ENCODE assay signal across 1 cellular context in the genomic region with DNA sequence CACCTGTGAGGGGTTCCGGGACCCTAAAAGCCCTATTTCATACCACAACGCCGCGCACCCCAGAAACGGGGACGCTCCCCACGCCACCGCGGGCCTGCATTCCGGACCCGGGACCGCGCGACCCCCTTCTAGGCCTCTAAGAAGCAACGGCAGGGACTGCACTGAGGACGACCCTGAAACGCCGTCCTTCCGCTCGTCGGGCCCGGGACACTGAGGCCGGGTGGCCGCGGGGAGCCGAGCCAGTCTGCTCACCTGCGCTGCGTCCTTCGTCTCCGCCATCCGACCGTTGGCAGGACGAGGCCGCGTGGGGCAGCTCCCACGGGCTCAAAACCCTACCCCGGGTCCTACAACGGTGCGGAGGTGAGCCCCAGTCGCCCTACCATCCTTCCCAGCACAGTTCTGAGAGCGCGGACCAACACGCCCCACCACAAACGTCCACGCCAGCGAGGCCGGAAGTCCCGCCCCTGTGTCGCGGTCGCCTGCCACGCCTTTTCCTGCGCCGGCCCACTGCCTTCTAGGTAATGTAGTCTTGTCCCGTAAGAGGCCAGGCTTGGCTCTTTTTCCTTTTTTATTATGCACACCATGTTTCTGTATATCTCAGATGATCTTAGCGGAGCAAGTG.
TF ChIP-seq lines count a peak whose summit lies in the region.

A gene (minus strand): TSS at position 460 of the 622 bp plus-strand sequence. CDS start 181 bp downstream, at position 279.

TF ChIP-seq in GM12878, 131 proteins besides CTCF, POLR2A, EP300 and RAD21 (continued from another document):
- TF ChIP-seq BACH1 (IDR thresholded peaks at IDR 0.05; ENCODE audit: borderline replicate concordance), result peak; percentile 33; the same call in 1 of the 2 replicates
- TF ChIP-seq MEF2B (IDR thresholded peaks at IDR 0.05; ENCODE audit: partially characterized antibody, poor library complexity, severe bottlenecking), result no peak
- TF ChIP-seq HCFC1 (IDR thresholded peaks at IDR 0.05; ENCODE audit: low read length), result peak; percentile 94
- TF ChIP-seq, protein P1, sequence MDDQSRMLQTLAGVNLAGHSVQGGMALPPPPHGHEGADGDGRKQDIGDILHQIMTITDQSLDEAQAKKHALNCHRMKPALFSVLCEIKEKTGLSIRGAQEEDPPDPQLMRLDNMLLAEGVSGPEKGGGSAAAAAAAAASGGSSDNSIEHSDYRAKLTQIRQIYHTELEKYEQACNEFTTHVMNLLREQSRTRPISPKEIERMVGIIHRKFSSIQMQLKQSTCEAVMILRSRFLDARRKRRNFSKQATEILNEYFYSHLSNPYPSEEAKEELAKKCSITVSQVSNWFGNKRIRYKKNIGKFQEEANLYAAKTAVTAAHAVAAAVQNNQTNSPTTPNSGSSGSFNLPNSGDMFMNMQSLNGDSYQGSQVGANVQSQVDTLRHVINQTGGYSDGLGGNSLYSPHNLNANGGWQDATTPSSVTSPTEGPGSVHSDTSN (IDR thresholded peaks at IDR 0.05; ENCODE audit: insufficient replicate concordance, low read depth, low read length), result no peak
- TF ChIP-seq, protein P2, sequence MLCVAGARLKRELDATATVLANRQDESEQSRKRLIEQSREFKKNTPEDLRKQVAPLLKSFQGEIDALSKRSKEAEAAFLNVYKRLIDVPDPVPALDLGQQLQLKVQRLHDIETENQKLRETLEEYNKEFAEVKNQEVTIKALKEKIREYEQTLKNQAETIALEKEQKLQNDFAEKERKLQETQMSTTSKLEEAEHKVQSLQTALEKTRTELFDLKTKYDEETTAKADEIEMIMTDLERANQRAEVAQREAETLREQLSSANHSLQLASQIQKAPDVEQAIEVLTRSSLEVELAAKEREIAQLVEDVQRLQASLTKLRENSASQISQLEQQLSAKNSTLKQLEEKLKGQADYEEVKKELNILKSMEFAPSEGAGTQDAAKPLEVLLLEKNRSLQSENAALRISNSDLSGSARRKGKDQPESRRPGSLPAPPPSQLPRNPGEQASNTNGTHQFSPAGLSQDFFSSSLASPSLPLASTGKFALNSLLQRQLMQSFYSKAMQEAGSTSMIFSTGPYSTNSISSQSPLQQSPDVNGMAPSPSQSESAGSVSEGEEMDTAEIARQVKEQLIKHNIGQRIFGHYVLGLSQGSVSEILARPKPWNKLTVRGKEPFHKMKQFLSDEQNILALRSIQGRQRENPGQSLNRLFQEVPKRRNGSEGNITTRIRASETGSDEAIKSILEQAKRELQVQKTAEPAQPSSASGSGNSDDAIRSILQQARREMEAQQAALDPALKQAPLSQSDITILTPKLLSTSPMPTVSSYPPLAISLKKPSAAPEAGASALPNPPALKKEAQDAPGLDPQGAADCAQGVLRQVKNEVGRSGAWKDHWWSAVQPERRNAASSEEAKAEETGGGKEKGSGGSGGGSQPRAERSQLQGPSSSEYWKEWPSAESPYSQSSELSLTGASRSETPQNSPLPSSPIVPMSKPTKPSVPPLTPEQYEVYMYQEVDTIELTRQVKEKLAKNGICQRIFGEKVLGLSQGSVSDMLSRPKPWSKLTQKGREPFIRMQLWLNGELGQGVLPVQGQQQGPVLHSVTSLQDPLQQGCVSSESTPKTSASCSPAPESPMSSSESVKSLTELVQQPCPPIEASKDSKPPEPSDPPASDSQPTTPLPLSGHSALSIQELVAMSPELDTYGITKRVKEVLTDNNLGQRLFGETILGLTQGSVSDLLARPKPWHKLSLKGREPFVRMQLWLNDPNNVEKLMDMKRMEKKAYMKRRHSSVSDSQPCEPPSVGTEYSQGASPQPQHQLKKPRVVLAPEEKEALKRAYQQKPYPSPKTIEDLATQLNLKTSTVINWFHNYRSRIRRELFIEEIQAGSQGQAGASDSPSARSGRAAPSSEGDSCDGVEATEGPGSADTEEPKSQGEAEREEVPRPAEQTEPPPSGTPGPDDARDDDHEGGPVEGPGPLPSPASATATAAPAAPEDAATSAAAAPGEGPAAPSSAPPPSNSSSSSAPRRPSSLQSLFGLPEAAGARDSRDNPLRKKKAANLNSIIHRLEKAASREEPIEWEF (IDR thresholded peaks at IDR 0.05; ENCODE audit: insufficient replicate concordance, low read depth, low read length), result no peak
- TF ChIP-seq EZH2 (IDR thresholded peaks at IDR 0.05; ENCODE audit: borderline replicate concordance, control insufficient read depth, low read depth, low read length), result no peak
- no peak for TF ChIP-seq BRCA1 (IDR thresholded peaks at IDR 0.05; ENCODE audit: low read depth, low read length)
- no peak for TF ChIP-seq IRF4 (IDR thresholded peaks at IDR 0.05; ENCODE audit: low read depth, low read length)
- TF ChIP-seq CHD1 (IDR thresholded peaks at IDR 0.05; ENCODE audit: low read depth, low read length), result no peak
- no peak for TF ChIP-seq ASH2L (IDR thresholded peaks at IDR 0.05; ENCODE audit: borderline replicate concordance, low read depth)
- TF ChIP-seq ZNF207 (IDR thresholded peaks at IDR 0.05; ENCODE audit: borderline replicate concordance), result no peak
- no peak for TF ChIP-seq HDAC2 (IDR thresholded peaks at IDR 0.05)
- no peak for TF ChIP-seq TCF12 (IDR thresholded peaks at IDR 0.05; ENCODE audit: low read depth, low read length)
- no peak for TF ChIP-seq FOXM1 (IDR thresholded peaks at IDR 0.05; ENCODE audit: low read depth, low read length)
- TF ChIP-seq, protein P3, sequence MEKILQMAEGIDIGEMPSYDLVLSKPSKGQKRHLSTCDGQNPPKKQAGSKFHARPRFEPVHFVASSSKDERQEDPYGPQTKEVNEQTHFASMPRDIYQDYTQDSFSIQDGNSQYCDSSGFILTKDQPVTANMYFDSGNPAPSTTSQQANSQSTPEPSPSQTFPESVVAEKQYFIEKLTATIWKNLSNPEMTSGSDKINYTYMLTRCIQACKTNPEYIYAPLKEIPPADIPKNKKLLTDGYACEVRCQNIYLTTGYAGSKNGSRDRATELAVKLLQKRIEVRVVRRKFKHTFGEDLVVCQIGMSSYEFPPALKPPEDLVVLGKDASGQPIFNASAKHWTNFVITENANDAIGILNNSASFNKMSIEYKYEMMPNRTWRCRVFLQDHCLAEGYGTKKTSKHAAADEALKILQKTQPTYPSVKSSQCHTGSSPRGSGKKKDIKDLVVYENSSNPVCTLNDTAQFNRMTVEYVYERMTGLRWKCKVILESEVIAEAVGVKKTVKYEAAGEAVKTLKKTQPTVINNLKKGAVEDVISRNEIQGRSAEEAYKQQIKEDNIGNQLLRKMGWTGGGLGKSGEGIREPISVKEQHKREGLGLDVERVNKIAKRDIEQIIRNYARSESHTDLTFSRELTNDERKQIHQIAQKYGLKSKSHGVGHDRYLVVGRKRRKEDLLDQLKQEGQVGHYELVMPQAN (conservative IDR thresholded peaks at IDR 0.05), result peak; percentile 76
